1 cellular context compared by ENCODE assay signal in the genomic region with DNA sequence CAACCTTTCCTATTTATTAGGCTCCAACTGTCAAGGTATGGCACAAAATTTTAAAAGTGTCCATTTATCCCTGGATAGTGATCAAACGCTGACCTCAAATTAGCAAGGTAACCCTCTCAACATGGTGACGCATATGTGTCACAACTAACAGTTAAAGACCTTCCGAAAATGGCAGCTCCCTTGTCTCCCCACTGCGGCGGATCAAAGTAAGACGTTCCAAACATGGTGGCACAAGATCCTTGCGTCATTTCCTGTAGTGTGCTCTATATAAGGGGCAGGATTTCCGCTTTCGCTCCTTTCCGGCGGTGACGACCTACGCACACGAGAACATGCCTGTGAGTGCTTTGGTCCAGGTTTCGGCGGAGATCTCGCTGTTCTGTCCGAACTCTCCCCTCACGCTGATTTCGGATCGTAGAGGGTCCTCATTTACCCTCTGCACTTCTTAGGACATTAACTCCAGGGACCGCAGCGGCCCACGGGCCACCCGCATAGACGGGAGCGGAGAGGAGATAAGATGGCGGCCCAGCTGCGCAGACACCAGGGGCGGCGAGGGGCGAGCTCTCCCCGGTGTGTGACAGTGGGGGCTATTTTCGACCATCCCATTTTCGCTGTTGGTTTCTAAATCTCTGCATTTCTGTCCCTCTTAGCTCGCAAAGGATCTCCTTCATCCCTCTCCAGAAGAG.
A peak's percentile ranks its signal among the peaks of the same experiment; 100 is the strongest.
TF ChIP-seq lines count a peak whose summit lies in the region.

A gene (plus strand): TSS at position 295 of the 683 bp plus-strand sequence. CDS start 35 bp downstream, at position 330.

TF ChIP-seq in neural cell, 6 proteins besides CTCF, POLR2A, EP300 and RAD21 (continued from another document):
- TF ChIP-seq, protein P1, sequence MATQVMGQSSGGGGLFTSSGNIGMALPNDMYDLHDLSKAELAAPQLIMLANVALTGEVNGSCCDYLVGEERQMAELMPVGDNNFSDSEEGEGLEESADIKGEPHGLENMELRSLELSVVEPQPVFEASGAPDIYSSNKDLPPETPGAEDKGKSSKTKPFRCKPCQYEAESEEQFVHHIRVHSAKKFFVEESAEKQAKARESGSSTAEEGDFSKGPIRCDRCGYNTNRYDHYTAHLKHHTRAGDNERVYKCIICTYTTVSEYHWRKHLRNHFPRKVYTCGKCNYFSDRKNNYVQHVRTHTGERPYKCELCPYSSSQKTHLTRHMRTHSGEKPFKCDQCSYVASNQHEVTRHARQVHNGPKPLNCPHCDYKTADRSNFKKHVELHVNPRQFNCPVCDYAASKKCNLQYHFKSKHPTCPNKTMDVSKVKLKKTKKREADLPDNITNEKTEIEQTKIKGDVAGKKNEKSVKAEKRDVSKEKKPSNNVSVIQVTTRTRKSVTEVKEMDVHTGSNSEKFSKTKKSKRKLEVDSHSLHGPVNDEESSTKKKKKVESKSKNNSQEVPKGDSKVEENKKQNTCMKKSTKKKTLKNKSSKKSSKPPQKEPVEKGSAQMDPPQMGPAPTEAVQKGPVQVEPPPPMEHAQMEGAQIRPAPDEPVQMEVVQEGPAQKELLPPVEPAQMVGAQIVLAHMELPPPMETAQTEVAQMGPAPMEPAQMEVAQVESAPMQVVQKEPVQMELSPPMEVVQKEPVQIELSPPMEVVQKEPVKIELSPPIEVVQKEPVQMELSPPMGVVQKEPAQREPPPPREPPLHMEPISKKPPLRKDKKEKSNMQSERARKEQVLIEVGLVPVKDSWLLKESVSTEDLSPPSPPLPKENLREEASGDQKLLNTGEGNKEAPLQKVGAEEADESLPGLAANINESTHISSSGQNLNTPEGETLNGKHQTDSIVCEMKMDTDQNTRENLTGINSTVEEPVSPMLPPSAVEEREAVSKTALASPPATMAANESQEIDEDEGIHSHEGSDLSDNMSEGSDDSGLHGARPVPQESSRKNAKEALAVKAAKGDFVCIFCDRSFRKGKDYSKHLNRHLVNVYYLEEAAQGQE (IDR thresholded peaks at IDR 0.05; ENCODE audit: borderline replicate concordance) = peak; percentile 96
- TF ChIP-seq EZH2 (IDR thresholded peaks at IDR 0.05; ENCODE audit: borderline replicate concordance, insufficient read depth, low read length, poor library complexity, severe bottlenecking) = no peak
